In genomic region chr1:39501666-39502065, GRCh38 we compare ENCODE assay signal across 25 cellular contexts. TPM values are rescaled to one million over a fixed set of nuclear protein-coding genes. Genes with fewer than 3 reads are reported as not detected.
DNase-seq lines count a peak whose midpoint lies in the region; ATAC-seq, FAIRE-seq and TF ChIP-seq lines count a peak whose summit lies in the region.
"Had no signal": no experiment of that assay in that cellular context is flagged by ENCODE, and none has a peak within 500 bp of the region (broad histone marks: within the 10 kb centered on the region; RNA-seq: fewer than 3 reads in every experiment).

No MANE protein-coding gene starts in this region.

- H3K36me3 Mint-ChIP-seq in activated naive CD8-positive, alpha-beta T cell treated with anti-CD3 and anti-CD28 coated beads, Interleukin-2, amount 50 U/mL, for 24 hours (ENCODE audit: low read depth), result no peaks in the 10 kb centered on the region
- H3K36me3 Mint-ChIP-seq: CD8-positive, alpha-beta T cell; stimulated activated effector memory CD8-positive, alpha-beta T cell treated with anti-CD3 and anti-CD28 coated beads, Interleukin-12 subunit alpha, Interleukin-12 subunit beta, amount 100 ng/mL, for 72 hours had no signal

- H3K4me3 ChIP-seq in adipocyte (ENCODE audit: low read length), result no peak overlapping the region
- H3K4me3 ChIP-seq: cardiac muscle cell, gastroesophageal sphincter, GM23338, pancreas, skin epidermis had no signal

- no peaks in the 10 kb centered on the region for H3K9me3 ChIP-seq in adipocyte (ENCODE audit: control insufficient read depth, low read length)
- H3K9me3 ChIP-seq: gastroesophageal sphincter, pancreas had no signal

- H3K27me3 ChIP-seq in adipocyte (replicated peaks; ENCODE audit: control insufficient read depth, insufficient read depth, low read length), result peaks cover 7% of the 10 kb centered on the region
- H3K27me3 ChIP-seq: pancreas had no signal

- DNase-seq in A172 (ENCODE audit: low spot score), result peak; percentile 41
- DNase-seq in H54 (ENCODE audit: insufficient read length, low spot score), result peak; percentile 57
- DNase-seq in adipocyte (ENCODE audit: low read depth), result peak; percentile 61
- peak; percentile 63 for DNase-seq in fibroblast of the conjunctiva (ENCODE audit: low read depth)
- DNase-seq in activated naive CD8-positive, alpha-beta T cell treated with anti-CD3 and anti-CD28 coated beads, Interleukin-2, amount 50 U/mL, for 24 hours, result no peak
- no peak for DNase-seq in activated CD4-positive, alpha-beta T cell treated with anti-CD3 and anti-CD28 coated beads, Interleukin-2, amount 50 U/mL, for 1 hour
- DNase-seq in NK-92 (lab: John Stamatoyannopoulos, UW; ENCODE audit: unreplicated experiment), result no peak
- DNase-seq: 8988T; activated CD4-positive, CD25-positive, alpha-beta regulatory T cell treated with anti-CD3 and anti-CD28 coated beads, Interleukin-2, amount 50 U/mL, for 72 hours; activated CD8-positive, alpha-beta memory T cell treated with anti-CD3 and anti-CD28 coated beads, Interleukin-2, amount 50 U/mL, for 4 hours; activated naive CD4-positive, alpha-beta T cell treated with Interleukin-2 at 50 U/mL for 16 hours; CD8-positive, alpha-beta T cell; effector CD8-positive, alpha-beta T cell; NCI-H146; pancreas; SHP77 treated with DMSO at 0.1 percent for 48 hours; trophoblast cell had no signal

- no peaks in the 10 kb centered on the region for H3K9me3 Mint-ChIP-seq in activated naive CD8-positive, alpha-beta T cell treated with anti-CD3 and anti-CD28 coated beads, Interleukin-2, amount 50 U/mL, for 24 hours
- H3K9me3 Mint-ChIP-seq: CD8-positive, alpha-beta T cell; GM23338; stimulated activated effector memory CD8-positive, alpha-beta T cell treated with anti-CD3 and anti-CD28 coated beads, Interleukin-12 subunit alpha, Interleukin-12 subunit beta, amount 100 ng/mL, for 72 hours; T-helper 2 cell treated with Interferon-gamma antibody and Interleukin-4, amounts not matched to agents 5 μg/mL and 100 μg/mL, for 36 hours had no signal

- FAIRE-seq in H54 (lab: Jason Lieb, UNC), result no peak
- FAIRE-seq: pancreas had no signal

- H3K4me1 ChIP-seq in adipocyte (ENCODE audit: control insufficient read depth, insufficient read depth, low read length), result peaks cover 13% of the 10 kb centered on the region

- H3K4me1 Mint-ChIP-seq in activated naive CD8-positive, alpha-beta T cell treated with anti-CD3 and anti-CD28 coated beads, Interleukin-2, amount 50 U/mL, for 24 hours, result no peaks in the 10 kb centered on the region
- H3K4me1 Mint-ChIP-seq: stimulated activated effector memory CD8-positive, alpha-beta T cell treated with anti-CD3 and anti-CD28 coated beads, Interleukin-12 subunit alpha, Interleukin-12 subunit beta, amount 100 ng/mL, for 72 hours had no signal

- ATAC-seq in activated naive CD8-positive, alpha-beta T cell treated with anti-CD3 and anti-CD28 coated beads, Interleukin-2, amount 50 U/mL, for 24 hours, result no peak
- ATAC-seq in GM21390 (IDR thresholded peaks at IDR 0.05; ENCODE audit: unreplicated experiment), result no peak
- ATAC-seq: CD8-positive, alpha-beta T cell; gastroesophageal sphincter; GM23338; pancreas; stimulated activated effector memory CD8-positive, alpha-beta T cell treated with anti-CD3 and anti-CD28 coated beads, Interleukin-12 subunit alpha, Interleukin-12 subunit beta, amount 100 ng/mL, for 72 hours had no signal

- no peaks in the 10 kb centered on the region for H3K36me3 ChIP-seq in adipocyte (ENCODE audit: control insufficient read depth, insufficient read depth, low read length, severe bottlenecking)
- H3K36me3 ChIP-seq: cardiac muscle cell, gastroesophageal sphincter, pancreas had no signal

- no peak overlapping the region for H3K4me3 Mint-ChIP-seq in activated naive CD8-positive, alpha-beta T cell treated with anti-CD3 and anti-CD28 coated beads, Interleukin-2, amount 50 U/mL, for 24 hours
- H3K4me3 Mint-ChIP-seq: CD8-positive, alpha-beta T cell; GM23338; stimulated activated effector memory CD8-positive, alpha-beta T cell treated with anti-CD3 and anti-CD28 coated beads, Interleukin-12 subunit alpha, Interleukin-12 subunit beta, amount 100 ng/mL, for 72 hours; T-helper 2 cell treated with Interferon-gamma antibody and Interleukin-4, amounts not matched to agents 5 μg/mL and 100 μg/mL, for 36 hours had no signal

- no peaks in the 10 kb centered on the region for H3K27me3 Mint-ChIP-seq in activated naive CD8-positive, alpha-beta T cell treated with anti-CD3 and anti-CD28 coated beads, Interleukin-2, amount 50 U/mL, for 24 hours

- no peak overlapping the region for H3K9ac ChIP-seq in adipocyte (ENCODE audit: low read length)

- no peak overlapping the region for H3K27ac Mint-ChIP-seq in activated naive CD8-positive, alpha-beta T cell treated with anti-CD3 and anti-CD28 coated beads, Interleukin-2, amount 50 U/mL, for 24 hours
- H3K27ac Mint-ChIP-seq: CD8-positive, alpha-beta T cell; GM23338; stimulated activated effector memory CD8-positive, alpha-beta T cell treated with anti-CD3 and anti-CD28 coated beads, Interleukin-12 subunit alpha, Interleukin-12 subunit beta, amount 100 ng/mL, for 72 hours; T-helper 2 cell treated with Interferon-gamma antibody and Interleukin-4, amounts not matched to agents 5 μg/mL and 100 μg/mL, for 36 hours had no signal

- no peak for TF ChIP-seq POLR2A in H54 (IDR thresholded peaks at IDR 0.05; ENCODE audit: low read depth, low read length)

RNA-seq across cellular contexts. Expression of gene BMP8A, which starts 10.2 kb away (rescaled TPM):
- 0.12 and 0.22 TPM in 2 replicates for total RNA-seq in A172 (2014; rRNA removed; shearing (Covaris generic))
- total RNA-seq: liver had no signal

Comparison
In these comparisons a context has a peak if more than half of its experiments do, and no peak if none do; other contexts are left out.
1. DNase-seq: peak in A172 (single experiment), H54 (single experiment), adipocyte (single experiment) and fibroblast of the conjunctiva (single experiment); none in activated naive CD8-positive, alpha-beta T cell treated with anti-CD3 and anti-CD28 coated beads, Interleukin-2, amount 50 U/mL, for 24 hours (single experiment), activated CD4-positive, alpha-beta T cell treated with anti-CD3 and anti-CD28 coated beads, Interleukin-2, amount 50 U/mL, for 1 hour (single experiment) and NK-92 (single experiment).